In the genomic region with DNA sequence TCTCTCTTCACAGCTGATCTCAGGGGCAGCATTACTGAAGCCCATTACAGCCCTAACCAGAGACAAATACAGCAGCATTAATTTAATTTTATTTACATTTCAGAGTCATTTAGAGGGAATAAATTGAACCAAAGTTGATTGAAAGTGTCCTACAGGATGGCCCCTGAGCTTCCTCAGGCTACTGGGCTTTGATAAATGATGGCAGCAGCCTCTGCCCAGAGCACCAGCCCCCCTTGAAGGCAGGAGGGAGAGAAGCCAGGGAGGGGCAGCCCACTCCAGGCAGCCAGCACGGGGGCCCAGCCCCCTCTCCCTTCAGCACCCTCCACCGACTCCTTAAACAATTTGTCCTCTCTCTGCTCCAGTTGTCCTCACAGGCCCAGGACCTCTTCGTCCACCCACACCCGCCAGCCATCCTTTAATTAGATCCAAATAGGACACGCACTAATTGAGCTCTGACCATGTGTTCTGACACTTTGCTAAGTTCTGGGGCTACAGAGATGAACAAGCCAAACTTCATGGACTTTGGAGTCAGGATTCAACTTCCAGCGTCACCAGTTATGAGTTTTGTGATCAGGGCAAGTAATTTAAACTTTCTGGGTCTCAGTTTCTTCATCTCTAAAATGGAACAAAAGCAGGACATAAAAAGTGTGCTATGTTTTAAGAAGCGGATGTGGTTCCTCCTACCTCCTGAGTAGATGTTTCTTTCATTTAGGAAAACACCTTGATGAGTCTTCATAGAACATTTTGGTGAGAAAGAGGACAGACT, we compare ENCODE assay signal across 27 cellular contexts.
"Had no signal": no experiment of that assay in that cellular context is flagged by ENCODE, and none has a peak within 500 bp of the region (broad histone marks: within the 10 kb centered on the region; RNA-seq: fewer than 3 reads in every experiment).

No MANE protein-coding gene starts in this region.

- H3K9me3 ChIP-seq: heart left ventricle, left ventricle myocardium inferior, psoas muscle, right atrium auricular region, suprapubic skin, tibial artery had no signal

- H3K9ac ChIP-seq: parathyroid adenoma had no signal

- H3K4me1 ChIP-seq: left ventricle myocardium inferior, parathyroid adenoma, right atrium auricular region, suprapubic skin, tibial artery had no signal

- FAIRE-seq: endothelial cell of umbilical vein had no signal

- H3K79me2 ChIP-seq: parathyroid adenoma had no signal

- H3K27ac ChIP-seq: heart left ventricle, left ventricle myocardium inferior, parathyroid adenoma, psoas muscle, right atrium auricular region, suprapubic skin, tibial artery, WERI-Rb-1 had no signal

- H2AFZ ChIP-seq: parathyroid adenoma had no signal

- H3K27me3 ChIP-seq: heart left ventricle, right atrium auricular region, suprapubic skin, tibial artery had no signal

- H3K4me3 ChIP-seq: heart left ventricle, left ventricle myocardium inferior, psoas muscle, right atrium auricular region, suprapubic skin, tibial artery had no signal

- H3K36me3 ChIP-seq: heart left ventricle, left ventricle myocardium inferior, right atrium auricular region, suprapubic skin, tibial artery, WERI-Rb-1 had no signal

- ATAC-seq: activated CD4-positive, CD25-positive, alpha-beta regulatory T cell treated with anti-CD3 and anti-CD28 coated beads, Interleukin-2, amount 50 U/mL, for 24 hours; activated naive CD8-positive, alpha-beta T cell treated with anti-CD3 and anti-CD28 coated beads, Interleukin-2, amount 50 U/mL, for 24 hours; heart left ventricle; naive thymus-derived CD8-positive, alpha-beta T cell; psoas muscle; stimulated activated naive B cell treated with anti-CD40 and anti-IgM and Interleukin-4, amounts not matched to agents 10 μg/mL and 1 μg/mL and 100 μg/mL, for 72 hours; T-helper 17 cell had no signal

- DNase-seq: activated CD4-positive, alpha-beta T cell treated with anti-CD3 and anti-CD28 coated beads for 48 hours; activated CD4-positive, alpha-beta T cell treated with anti-CD3 and anti-CD28 coated beads, Interleukin-2, amount 50 U/mL, for 48 hours; activated CD8-positive, alpha-beta memory T cell treated with anti-CD3 and anti-CD28 coated beads, Interleukin-2, amount 50 U/mL, for 4 hours; activated naive CD8-positive, alpha-beta T cell treated with anti-CD3 and anti-CD28 coated beads, Interleukin-2, amount 50 U/mL, for 24 hours; activated T-cell treated with anti-CD3 and anti-CD28 coated beads, Interleukin-2, amount 50 U/mL, for 24 hours; amygdala; central memory CD4-positive, alpha-beta T cell; heart left ventricle; hypothalamus; immature natural killer cell; left ventricle myocardium inferior; naive thymus-derived CD8-positive, alpha-beta T cell; occipital lobe; psoas muscle; stimulated activated CD4-positive, alpha-beta T cell treated with anti-CD3 and anti-CD28 coated beads, Interleukin-15, amount 100 ng/mL, for 24 hours; stimulated activated CD4-positive, alpha-beta T cell treated with anti-CD3 and anti-CD28 coated beads, Interleukin-2, amount 100 ng/mL, for 24 hours; stimulated activated naive B cell treated with anti-CD40 and anti-IgM and Interleukin-4, amounts not matched to agents 10 μg/mL and 1 μg/mL and 100 μg/mL, for 72 hours; SW 1271; T-helper 17 cell; T1000; tibial artery; WERI-Rb-1 had no signal
